Comparison of ENCODE assay signal across 1 cellular context in the genomic region with DNA sequence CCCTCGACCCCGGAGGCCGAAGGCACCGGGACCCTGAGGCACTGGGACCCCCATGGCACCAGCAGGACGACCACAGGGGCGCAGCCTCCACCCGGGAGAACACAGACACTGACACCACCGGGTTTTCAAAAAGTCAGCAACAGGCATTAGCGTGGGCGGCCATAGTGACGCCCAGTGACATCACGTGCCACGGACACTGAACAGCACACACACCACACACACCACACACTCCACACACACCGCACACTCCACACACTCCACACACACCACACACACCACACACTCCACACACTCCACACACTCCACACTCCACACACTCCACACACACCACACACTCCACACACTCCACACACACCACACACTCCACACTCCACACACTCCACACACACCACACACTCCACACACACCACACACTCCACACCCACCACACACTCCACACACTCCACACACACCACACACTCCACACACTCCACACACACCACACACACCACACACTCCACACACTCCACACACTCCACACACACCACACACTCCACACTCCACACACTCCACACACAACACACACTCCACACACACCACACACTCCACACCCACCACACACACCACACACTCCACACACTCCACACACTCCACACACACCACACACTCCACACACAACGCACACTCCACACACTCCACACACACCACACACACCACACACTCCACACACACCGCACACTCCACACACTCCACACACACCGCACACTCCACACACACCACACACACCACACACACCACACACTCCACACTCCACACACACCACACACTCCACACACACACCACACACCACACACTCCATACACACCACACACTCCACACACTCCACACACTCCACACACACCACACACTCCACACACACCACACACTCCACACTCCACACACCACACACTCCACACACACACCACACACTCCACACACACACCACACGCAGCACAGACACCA.
TF ChIP-seq lines count a peak whose summit lies in the region.

No MANE protein-coding gene starts in this region.

TF ChIP-seq in IMR-90, 13 proteins besides CTCF, POLR2A, EP300 and RAD21:
- 0 out of 2 replicates have a peak, but pooled peaks have one; percentile 5 for TF ChIP-seq BHLHE40 (IDR thresholded peaks at IDR 0.05; ENCODE audit: low read depth, low read length)
